In genomic region chr19:8610041-8610927, GRCh38 we compare ENCODE assay signal across 9 cellular contexts. TPM values are rescaled to one million over a fixed set of nuclear protein-coding genes. Genes with fewer than 3 reads are reported as not detected.
DNase-seq lines count a peak whose midpoint lies in the region; ATAC-seq and TF ChIP-seq lines count a peak whose summit lies in the region.
"Had no signal": no experiment of that assay in that cellular context is flagged by ENCODE, and none has a peak within 500 bp of the region (broad histone marks: within the 10 kb centered on the region; RNA-seq: fewer than 3 reads in every experiment).

Gene ADAMTS10 (minus strand): TSS chr19:8610715. CDS start chr19:8605710, 5,005 bp downstream.

- no peaks in the 10 kb centered on the region for H3K9me3 Mint-ChIP-seq in chondrocyte (ENCODE audit: low read depth)

- H3K4me3 Mint-ChIP-seq in chondrocyte (ENCODE audit: unreplicated experiment), result peak within 1 kb of the TSS; percentile 90

- intact Hi-C loops in lower leg skin (cut with DNase I; ENCODE audit: low total_unique reads), result no loop called here

- ATAC-seq in HG03095 (IDR thresholded peaks at IDR 0.05; ENCODE audit: unreplicated experiment), result no peak
- ATAC-seq in GM21717 (IDR thresholded peaks at IDR 0.05; ENCODE audit: unreplicated experiment), result no peak

- H3K4me3 ChIP-seq in GM08714 (ENCODE audit: low read length), result peak within 1 kb of the TSS; percentile 42
- peak within 1 kb of the TSS; percentile 48 for H3K4me3 ChIP-seq in lower leg skin (ENCODE audit: low read depth, poor library complexity, severe bottlenecking)

- H3K4me1 Mint-ChIP-seq in chondrocyte (ENCODE audit: low read depth), result peaks cover 46% of the 10 kb centered on the region

- no peaks in the 10 kb centered on the region for H3K27me3 Mint-ChIP-seq in chondrocyte (ENCODE audit: low read depth)

- 0 to 1% methylated on average over 16 to 22 of the region's 74 CpGs for WGBS in lower leg skin, 2 donors

- DNase-seq in UCSD-AML1 (lab: John Stamatoyannopoulos, UW; ENCODE audit: unreplicated experiment) (peak; percentile 61), chondrocyte (ENCODE audit: low spot score) (no peak), lower leg skin (ENCODE audit: low spot score in 2 of 2) (peak in 1 of 2 donors; percentile 89), amniotic stem cell (lab: John Stamatoyannopoulos, UW) (no peak)
- DNase-seq in stimulated activated CD8-positive, alpha-beta memory T cell treated with anti-CD3 and anti-CD28 coated beads, Interleukin-4, amount 100 ng/mL, for 24 hours (ENCODE audit: low read depth), result peak; percentile 22

- TF ChIP-seq CTCF in chondrocyte (IDR thresholded peaks at IDR 0.05), result no peak
- no peak for TF ChIP-seq CTCF in lower leg skin (IDR thresholded peaks at IDR 0.05)

- peak within 1 kb of the TSS; percentile 90 for H3K27ac Mint-ChIP-seq in chondrocyte (ENCODE audit: unreplicated experiment)

- TF ChIP-seq POLR2A in lower leg skin (IDR thresholded peaks at IDR 0.05), result no peak

- H3K36me3 Mint-ChIP-seq in chondrocyte (ENCODE audit: low read depth), result peaks cover 3% of the 10 kb centered on the region

RNA-seq across cellular contexts. Expression of gene ADAMTS10, which starts in this region (rescaled TPM):
- 69.3 to 100 TPM (median 73.6 TPM) in 3 replicates for total RNA-seq in chondrocyte
- 10 to 100 TPM in 2 of 4 donors, 1 to 10 TPM in 2; 6.1 to 21.3 (median 14.1) TPM for total RNA-seq in lower leg skin
- total RNA-seq: HT1080 had no signal

Comparison
In these comparisons a context has a peak if more than half of its experiments do, and no peak if none do; other contexts are left out.
1. DNase-seq: peak in UCSD-AML1 (single experiment) and stimulated activated CD8-positive, alpha-beta memory T cell treated with anti-CD3 and anti-CD28 coated beads, Interleukin-4, amount 100 ng/mL, for 24 hours (single experiment); none in chondrocyte (single experiment) and amniotic stem cell (single experiment).